8 cellular contexts compared by ENCODE assay signal in genomic region chr7:37833107-37833817, GRCh38. TPM values are rescaled to one million over a fixed set of nuclear protein-coding genes. Genes with fewer than 3 reads are reported as not detected.
DNase-seq lines count a peak whose midpoint lies in the region; ATAC-seq and TF ChIP-seq lines count a peak whose summit lies in the region.

No MANE protein-coding gene starts in this region.

- no peak overlapping the region for H4K91ac ChIP-seq in IMR-90 (ENCODE audit: insufficient read depth, low read depth, low read length)

- no peaks in the 10 kb centered on the region for H4K20me1 ChIP-seq in IMR-90 (ENCODE audit: insufficient read depth, low read length)

- no peaks in the 10 kb centered on the region for H3K9me1 ChIP-seq in IMR-90 (ENCODE audit: insufficient read depth, low read length)

- no peaks in the 10 kb centered on the region for H3K36me3 ChIP-seq in IMR-90 (ENCODE audit: control insufficient read depth, insufficient read depth, low read length)
- H3K36me3 ChIP-seq in left ventricle myocardium inferior: no peaks in the 10 kb centered on the region
- no peaks in the 10 kb centered on the region for H3K36me3 ChIP-seq in prostate gland

- peak overlapping the region; percentile 60 for H3K4me2 ChIP-seq in IMR-90 (ENCODE audit: low read depth, low read length)

- no peak overlapping the region for H2BK120ac ChIP-seq in IMR-90 (ENCODE audit: low read depth, low read length)

- no peak overlapping the region for H2BK5ac ChIP-seq in IMR-90 (ENCODE audit: low read depth, low read length, poor library complexity, severe bottlenecking)

- H4K8ac ChIP-seq in IMR-90 (ENCODE audit: low read depth in 2 of 2, low read length in 2 of 2): no peak overlapping the region

- DNase-seq in DMS53 treated with DMSO at 0.1 percent for 48 hours (lab: John Stamatoyannopoulos, UW; ENCODE audit: unreplicated experiment) (peak; percentile 52), IMR-90 (peak; percentile 35), RPMI8226 (peak; percentile 69), amniotic epithelial cell (ENCODE audit: low read depth) (peak; percentile 21), left ventricle myocardium inferior (no peak), prostate gland (ENCODE audit: low spot score) (peak; percentile 20)

- H3K18ac ChIP-seq in IMR-90 (ENCODE audit: low read depth, low read length): no peak overlapping the region

- peak; percentile 59 for TF ChIP-seq CTCF in IMR-90 (conservative IDR thresholded peaks at IDR 0.05; ENCODE audit: low read depth, low read length)
- peak; percentile 81 for TF ChIP-seq CTCF in left ventricle myocardium inferior (IDR thresholded peaks at IDR 0.05; ENCODE audit: borderline replicate concordance)
- peak; percentile 54 to 72 (median 60) for TF ChIP-seq CTCF in prostate gland (IDR thresholded peaks at IDR 0.05)

- POLR2A ChIA-PET in IMR-90 (lab: Charles Lee; ENCODE audit: unreplicated experiment): no interaction called here

- no peak overlapping the region for H2BK20ac ChIP-seq in IMR-90 (ENCODE audit: low read depth, low read length)

- no peaks in the 10 kb centered on the region for H3K79me1 ChIP-seq in IMR-90 (ENCODE audit: low read depth in 1 of 2, low read length in 2 of 2)

- H2BK15ac ChIP-seq in IMR-90 (ENCODE audit: low read depth, low read length): no peak overlapping the region

- H3K23ac ChIP-seq in IMR-90 (ENCODE audit: low read depth, low read length): no peak overlapping the region

- H3K9ac ChIP-seq in IMR-90 (ENCODE audit: low read depth, low read length): no peak overlapping the region

- H3K4ac ChIP-seq in IMR-90 (ENCODE audit: low read depth, low read length): no peak overlapping the region

- H2AFZ ChIP-seq in IMR-90 (replicated peaks; ENCODE audit: low read length, poor library complexity): peak overlapping the region; percentile 51

- CTCF ChIA-PET in IMR-90 (lab: Yijun Ruan, JAX): interaction anchor here (0.7 kb wide), 1 partner anchor 11 kb away, joined by 3 read pairs; no protein-coding TSS in a partner anchor

- intact Hi-C loops in IMR-90 (cut with micrococcal nuclease): loop anchor here (1.0 kb wide), 1 partner anchor 625 kb away; no protein-coding TSS in a partner anchor
- intact Hi-C loops in left ventricle myocardium inferior (cut with micrococcal nuclease): loop anchor here (10.0 kb wide), 1 partner anchor 598 kb away; no protein-coding TSS in a partner anchor
- intact Hi-C loops in prostate gland (cut with DNase I): loop anchor here (2.0 kb wide), 1 partner anchor 624 kb away; no protein-coding TSS in a partner anchor

- no peak overlapping the region for H4K5ac ChIP-seq in IMR-90 (ENCODE audit: low read depth, low read length)

- in situ Hi-C loops in IMR-90 (cut with MboI; ENCODE audit: low sequenced_read_pairs): loop anchor here (25.0 kb wide), 1 partner anchor 621 kb away; no protein-coding TSS in a partner anchor

- no peak overlapping the region for H3K27ac ChIP-seq in IMR-90 (ENCODE audit: insufficient read depth, low read length)
- H3K27ac ChIP-seq in left ventricle myocardium inferior (replicated peaks): no peak overlapping the region
- H3K27ac ChIP-seq in prostate gland: no peak overlapping the region

- TF ChIP-seq POLR2A in IMR-90 (IDR thresholded peaks at IDR 0.05; ENCODE audit: low read depth, low read length) (no peak), prostate gland (IDR thresholded peaks at IDR 0.05) (no peak)

- WGBS in IMR-90 (ENCODE audit: extremely low coverage in 2 of 2, insufficient read length in 1 of 2), 2 experiments: 3% methylated on average over 6 of the region's 21 CpGs; no CpG with 5 or more reads in 1 of the 2 experiments
- WGBS in prostate gland: 28% methylated on average over 21 of the region's 21 CpGs

- H3K4me3 ChIP-seq in IMR-90 (ENCODE audit: insufficient read depth, low read depth, low read length): no peak overlapping the region
- H3K4me3 ChIP-seq in left ventricle myocardium inferior: peak overlapping the region; percentile 57
- H3K4me3 ChIP-seq in prostate gland: no peak overlapping the region

- H3K9me3 ChIP-seq in IMR-90 (ENCODE audit: control insufficient read depth, insufficient read depth, low read length) (no peaks in the 10 kb centered on the region), left ventricle myocardium inferior (replicated peaks) (no peaks in the 10 kb centered on the region), prostate gland (no peaks in the 10 kb centered on the region)

- dilution Hi-C loops in IMR-90 (cut with HindIII; ENCODE audit: low sequenced_read_pairs, unreplicated experiment): no loop called here

- BruUV-seq in IMR-90 (replicated peaks; lab: Mats Ljungman, UMichigan): no TSS peak

- H3K56ac ChIP-seq in IMR-90 (ENCODE audit: extremely low read depth, insufficient read depth, low read length): no peak overlapping the region

- TF ChIP-seq RAD21 in IMR-90 (IDR thresholded peaks at IDR 0.05; ENCODE audit: low read length): peak; percentile 31; the same call in 1 of the 2 replicates

- no peak overlapping the region for H2AK5ac ChIP-seq in IMR-90 (ENCODE audit: low read depth, low read length)

- no peak overlapping the region for H3K14ac ChIP-seq in IMR-90 (replicated peaks; ENCODE audit: low read depth, low read length)

- no peaks in the 10 kb centered on the region for H3K27me3 ChIP-seq in IMR-90 (ENCODE audit: control insufficient read depth, insufficient read depth, low read length)
- H3K27me3 ChIP-seq in left ventricle myocardium inferior (ENCODE audit: low read depth): no peaks in the 10 kb centered on the region
- H3K27me3 ChIP-seq in prostate gland (replicated peaks; ENCODE audit: insufficient read depth): no peaks in the 10 kb centered on the region

- H2AK9ac ChIP-seq in IMR-90 (replicated peaks; ENCODE audit: low read depth, low read length, poor library complexity): no peak overlapping the region

- ATAC-seq in IMR-90 (ENCODE audit: low read depth) (no peak), GM21447 (IDR thresholded peaks at IDR 0.05; ENCODE audit: unreplicated experiment) (no peak), HG03442 (IDR thresholded peaks at IDR 0.05; ENCODE audit: unreplicated experiment) (no peak)

- H3K4me1 ChIP-seq in IMR-90 (ENCODE audit: control insufficient read depth, insufficient read depth, low read length) (no peaks in the 10 kb centered on the region), left ventricle myocardium inferior (peaks cover 13% of the 10 kb centered on the region), prostate gland (replicated peaks) (no peaks in the 10 kb centered on the region)

TF ChIP-seq in IMR-90, 13 proteins besides CTCF, POLR2A, EP300 and RAD21:
- no peak for TF ChIP-seq SMC3 (IDR thresholded peaks at IDR 0.05; ENCODE audit: low read depth, low read length)
- TF ChIP-seq MAZ (IDR thresholded peaks at IDR 0.05; ENCODE audit: borderline replicate concordance, low read depth, low read length): no peak
- no peak for TF ChIP-seq CEBPB (IDR thresholded peaks at IDR 0.05; ENCODE audit: low read depth, low read length)
- no peak for TF ChIP-seq BHLHE40 (IDR thresholded peaks at IDR 0.05; ENCODE audit: low read depth, low read length)
- TF ChIP-seq CHD1 (IDR thresholded peaks at IDR 0.05; ENCODE audit: low read depth, low read length): no peak
- TF ChIP-seq RCOR1 (IDR thresholded peaks at IDR 0.05; ENCODE audit: insufficient replicate concordance, low read length): no peak
- no peak for TF ChIP-seq MXI1 (IDR thresholded peaks at IDR 0.05; ENCODE audit: borderline replicate concordance, low read depth, low read length)
- no peak for TF ChIP-seq FOS (IDR thresholded peaks at IDR 0.05; ENCODE audit: low read depth, low read length)
- TF ChIP-seq USF2 (IDR thresholded peaks at IDR 0.05; ENCODE audit: low read depth, low read length): no peak
- no peak for TF ChIP-seq NFE2L2 (IDR thresholded peaks at IDR 0.05; ENCODE audit: low read depth, low read length)

RNA-seq across cellular contexts. Expression of gene NME8, which starts 15.1 kb away (rescaled TPM):
- total RNA-seq in IMR-90 (2012; rRNA removed) (not detected in 2 replicates), left ventricle myocardium inferior (not detected), prostate gland (under 1 TPM in 1 of 2 donors, not detected in 1; 0.91 TPM)
- polyA plus RNA-seq in IMR-90 (2012; rRNA removed): not detected in 2 replicates
- polyA plus RNA-seq in IMR-90 (2012; cell fraction: cytosol; rRNA removed): not detected in 2 replicates
- not detected in 2 replicates for polyA plus RNA-seq in IMR-90 (2012; cell fraction: nucleus; rRNA removed; ENCODE audit: low replicate concordance)
